ENCODE assay signal across 35 cellular contexts in the genomic region with DNA sequence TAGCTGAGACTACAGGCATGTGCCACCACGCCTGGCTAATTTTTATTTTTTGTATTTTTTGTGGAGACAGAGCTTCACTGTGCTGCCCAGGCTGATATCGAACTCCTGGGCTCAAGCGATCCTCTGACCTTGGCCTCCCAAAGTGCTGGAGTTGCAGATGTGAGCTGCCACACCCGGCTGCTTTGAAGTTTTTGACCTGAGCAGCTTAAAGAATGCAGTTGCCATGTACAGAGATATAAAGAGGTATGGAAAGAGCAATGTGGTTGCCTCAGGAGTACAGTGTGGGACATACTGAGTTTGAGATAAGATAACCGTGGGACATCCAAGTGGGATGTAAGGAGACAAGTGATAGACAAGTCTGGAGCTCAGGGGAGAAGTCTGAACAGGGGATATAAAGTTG.
"Had no signal": no experiment of that assay in that cellular context is flagged by ENCODE, and none has a peak within 500 bp of the region (broad histone marks: within the 10 kb centered on the region; RNA-seq: fewer than 3 reads in every experiment).

No MANE protein-coding gene starts in this region.

- H3K36me3 ChIP-seq: MG63 had no signal

- H3K27me3 ChIP-seq: MG63 had no signal

- H3K4me3 ChIP-seq: MG63 had no signal

- DNase-seq: Karpas-422, Kasumi-1, MG63, MM.1S, MV-4-11, NCI-H1048, NCI-H1092, NCI-H1092 treated with DMSO at 0.1 percent for 48 hours, NCI-H1105, NCI-H1105 treated with DMSO at 0.1 percent for 48 hours, NCI-H1417, NCI-H1417 treated with DMSO at 0.1 percent for 48 hours, NCI-H1436, NCI-H1436 treated with DMSO at 0.1 percent for 48 hours, NCI-H146, NCI-H1694, NCI-H1694 treated with DMSO at 0.1 percent for 48 hours, NCI-H187, NCI-H187 treated with DMSO at 0.1 percent for 48 hours, NCI-H1930, NCI-H2029, NCI-H2029 treated with DMSO at 0.1 percent for 48 hours, NCI-H2081, NCI-H2081 treated with DMSO at 0.1 percent for 48 hours, NCI-H2107, NCI-H2171, NCI-H2171 treated with DMSO at 0.1 percent for 48 hours, NCI-H2227 treated with DMSO at 0.1 percent for 48 hours, NCI-H226, NCI-H345, NCI-H446, NCI-H446 treated with DMSO at 0.1 percent for 48 hours, NCI-H510A, NCI-H510A treated with DMSO at 0.1 percent for 48 hours, NCI-H524 had no signal
